ENCODE assay signal across 22 cellular contexts in the genomic region with DNA sequence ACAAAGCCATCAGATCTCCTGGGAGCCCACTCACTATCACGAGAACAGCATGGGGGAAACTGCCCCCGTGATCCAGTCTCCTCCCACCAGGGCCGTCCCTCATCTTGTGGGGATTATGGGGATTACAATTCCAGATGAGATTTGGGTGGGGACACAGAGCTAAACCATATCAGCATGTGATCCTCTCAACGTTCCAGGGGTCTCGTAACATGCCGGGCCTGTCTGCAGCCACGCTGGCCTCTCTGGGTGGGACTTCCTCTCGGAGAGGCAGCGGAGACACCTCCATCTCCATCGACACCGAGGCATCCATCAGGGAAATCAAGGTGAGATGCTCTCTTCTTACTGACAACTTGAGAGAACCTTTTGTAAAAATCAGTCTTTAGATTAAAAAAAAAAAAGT. TPM values are rescaled to one million over a fixed set of nuclear protein-coding genes. Genes with fewer than 3 reads are reported as not detected.
A peak's percentile ranks its signal among the peaks of the same experiment; 100 is the strongest.
DNase-seq lines count a peak whose midpoint lies in the region; ATAC-seq lines count a peak whose summit lies in the region.
"Had no signal": no experiment of that assay in that cellular context is flagged by ENCODE, and none has a peak within 500 bp of the region (broad histone marks: within the 10 kb centered on the region; RNA-seq: fewer than 3 reads in every experiment).

No MANE protein-coding gene starts in this region.

- H3K4me1 Mint-ChIP-seq in activated T-cell treated with anti-CD3 and anti-CD28 coated beads, Interleukin-2, amount 50 U/mL, for 24 hours (ENCODE audit: low read depth) = peaks cover 38% of the 10 kb centered on the region
- H3K4me1 Mint-ChIP-seq in activated T-cell treated with anti-CD3 and anti-CD28 coated beads, Interleukin-2, amount 50 U/mL, for 72 hours (ENCODE audit: low read depth) = peaks cover 42% of the 10 kb centered on the region
- peaks cover 24% of the 10 kb centered on the region for H3K4me1 Mint-ChIP-seq in T-helper 17 cell
- H3K4me1 Mint-ChIP-seq in stimulated activated memory B cell treated with anti-CD40 and anti-IgM and Interleukin-4, amounts not matched to agents 10 μg/mL and 1 μg/mL and 100 μg/mL, for 72 hours = peaks cover 42% of the 10 kb centered on the region

- peaks cover 89% of the 10 kb centered on the region for H3K36me3 Mint-ChIP-seq in activated T-cell treated with anti-CD3 and anti-CD28 coated beads, Interleukin-2, amount 50 U/mL, for 24 hours (ENCODE audit: low read depth)
- peaks cover 27 to 41% of the 10 kb centered on the region in 2 donors for H3K36me3 Mint-ChIP-seq in activated T-cell treated with anti-CD3 and anti-CD28 coated beads, Interleukin-2, amount 50 U/mL, for 72 hours (ENCODE audit: insufficient read depth in 2 of 2)
- peaks cover 12% of the 10 kb centered on the region for H3K36me3 Mint-ChIP-seq in T-helper 17 cell (ENCODE audit: low read depth)
- peaks cover 66% of the 10 kb centered on the region for H3K36me3 Mint-ChIP-seq in stimulated activated memory B cell treated with anti-CD40 and anti-IgM and Interleukin-4, amounts not matched to agents 10 μg/mL and 1 μg/mL and 100 μg/mL, for 72 hours

- H3K9me3 ChIP-seq in T-helper 17 cell (ENCODE audit: control insufficient read depth, low read length, poor library complexity, severe bottlenecking) = no peaks in the 10 kb centered on the region
- H3K9me3 ChIP-seq: A549, BE2C had no signal

- no peaks in the 10 kb centered on the region for H3K9me3 Mint-ChIP-seq in activated T-cell treated with anti-CD3 and anti-CD28 coated beads, Interleukin-2, amount 50 U/mL, for 24 hours
- H3K9me3 Mint-ChIP-seq in activated T-cell treated with anti-CD3 and anti-CD28 coated beads, Interleukin-2, amount 50 U/mL, for 72 hours = no peaks in the 10 kb centered on the region
- peaks cover 2% of the 10 kb centered on the region for H3K9me3 Mint-ChIP-seq in stimulated activated memory B cell treated with anti-CD40 and anti-IgM and Interleukin-4, amounts not matched to agents 10 μg/mL and 1 μg/mL and 100 μg/mL, for 72 hours

- H3K4me3 Mint-ChIP-seq in activated T-cell treated with anti-CD3 and anti-CD28 coated beads, Interleukin-2, amount 50 U/mL, for 24 hours = no peak overlapping the region
- no peak overlapping the region for H3K4me3 Mint-ChIP-seq in activated T-cell treated with anti-CD3 and anti-CD28 coated beads, Interleukin-2, amount 50 U/mL, for 72 hours
- H3K4me3 Mint-ChIP-seq in T-helper 17 cell = peak overlapping the region; percentile 15
- H3K4me3 Mint-ChIP-seq in stimulated activated memory B cell treated with anti-CD40 and anti-IgM and Interleukin-4, amounts not matched to agents 10 μg/mL and 1 μg/mL and 100 μg/mL, for 72 hours = no peak overlapping the region
- H3K4me3 Mint-ChIP-seq: CD14-positive monocyte had no signal

- no peak for ATAC-seq in activated T-cell treated with anti-CD3 and anti-CD28 coated beads, Interleukin-2, amount 50 U/mL, for 72 hours (replicated peaks in 1 of 2)
- no peak for ATAC-seq in T-helper 17 cell
- ATAC-seq in stimulated activated memory B cell treated with anti-CD40 and anti-IgM and Interleukin-4, amounts not matched to agents 10 μg/mL and 1 μg/mL and 100 μg/mL, for 72 hours = no peak
- ATAC-seq in Right ventricle myocardium superior (ENCODE audit: poor library complexity) = no peak
- ATAC-seq: A549 had no signal

- intact Hi-C loops in Right ventricle myocardium superior (cut with DNase I) = loop anchor here (5.0 kb wide), 1 partner anchor 167 kb away; no protein-coding TSS in a partner anchor

- no peak for DNase-seq in activated T-cell treated with anti-CD3 and anti-CD28 coated beads, Interleukin-2, amount 50 U/mL, for 24 hours
- DNase-seq in activated T-cell treated with anti-CD3 and anti-CD28 coated beads, Interleukin-2, amount 50 U/mL, for 72 hours = no peak
- no peak for DNase-seq in T-helper 17 cell
- peak; percentile 19 for DNase-seq in islet precursor cell
- no peak for DNase-seq in iPS-NIHi7 (ENCODE audit: extremely low spot score)
- no peak for DNase-seq in Right ventricle myocardium superior
- DNase-seq in NCI-H345 treated with DMSO at 0.1 percent for 48 hours (lab: John Stamatoyannopoulos, UW; ENCODE audit: unreplicated experiment) = no peak
- DNase-seq: 8988T; ACHN; AML-193; BE2C; Calu3; CD4-positive, alpha-beta memory T cell; COR-L47; DMS53; DMS79 treated with DMSO at 0.1 percent for 48 hours; GF-D8; H7; HCEC 1CT had no signal

- no peaks in the 10 kb centered on the region for H3K27me3 Mint-ChIP-seq in activated T-cell treated with anti-CD3 and anti-CD28 coated beads, Interleukin-2, amount 50 U/mL, for 24 hours
- no peaks in the 10 kb centered on the region for H3K27me3 Mint-ChIP-seq in activated T-cell treated with anti-CD3 and anti-CD28 coated beads, Interleukin-2, amount 50 U/mL, for 72 hours (ENCODE audit: low read depth)
- no peaks in the 10 kb centered on the region for H3K27me3 Mint-ChIP-seq in T-helper 17 cell
- H3K27me3 Mint-ChIP-seq in stimulated activated memory B cell treated with anti-CD40 and anti-IgM and Interleukin-4, amounts not matched to agents 10 μg/mL and 1 μg/mL and 100 μg/mL, for 72 hours = no peaks in the 10 kb centered on the region
- H3K27me3 Mint-ChIP-seq: CD4-positive, alpha-beta memory T cell had no signal

- peak overlapping the region; percentile 50 for H3K27ac Mint-ChIP-seq in activated T-cell treated with anti-CD3 and anti-CD28 coated beads, Interleukin-2, amount 50 U/mL, for 24 hours
- no peak overlapping the region for H3K27ac Mint-ChIP-seq in activated T-cell treated with anti-CD3 and anti-CD28 coated beads, Interleukin-2, amount 50 U/mL, for 72 hours
- H3K27ac Mint-ChIP-seq in T-helper 17 cell = peak overlapping the region; percentile 84
- peak overlapping the region; percentile 10 for H3K27ac Mint-ChIP-seq in stimulated activated memory B cell treated with anti-CD40 and anti-IgM and Interleukin-4, amounts not matched to agents 10 μg/mL and 1 μg/mL and 100 μg/mL, for 72 hours

RNA-seq across cellular contexts. Expression of a gene that starts 49.6 kb away (rescaled TPM):
- 1 to 10 TPM; 1.9 TPM for total RNA-seq in activated T-cell treated with anti-CD3 and anti-CD28 coated beads, Interleukin-2, amount 50 U/mL, for 72 hours
- total RNA-seq in T-helper 17 cell (1 to 10 TPM; 2.2 to 4.0 TPM), Right ventricle myocardium superior (0.38 TPM)
